In genomic region chr1:149285645-149286044, GRCh38 we compare ENCODE assay signal across 8 cellular contexts.
DNase-seq lines count a peak whose midpoint lies in the region; ATAC-seq and TF ChIP-seq lines count a peak whose summit lies in the region.
"Not testable (repeated sequence)": the region's sequence is repeated elsewhere in the genome, so short reads cannot be mapped to it uniquely, and the experiment has no call there.

No MANE protein-coding gene starts in this region.

- not testable (repeated sequence) for H3K4me1 Mint-ChIP-seq in T-helper 2 cell treated with Interferon-gamma antibody and Interleukin-4, amounts not matched to agents 5 μg/mL and 100 μg/mL, for 36 hours (ENCODE audit: low read depth); natural killer cell treated with Interleukin-12 subunit alpha and Interleukin-12 subunit beta and Interleukin-15 and Interleukin-18, amount 100 ng/mL, for 72 hours (ENCODE audit: low read depth in 2 of 2); type B pancreatic cell (ENCODE audit: unreplicated experiment)

- H2AFZ ChIP-seq in DND-41 (ENCODE audit: low read depth, low read length): not testable (repeated sequence)

- H3K27ac Mint-ChIP-seq in T-helper 2 cell treated with Interferon-gamma antibody and Interleukin-4, amounts not matched to agents 5 μg/mL and 100 μg/mL, for 36 hours; natural killer cell treated with Interleukin-12 subunit alpha and Interleukin-12 subunit beta and Interleukin-15 and Interleukin-18, amount 100 ng/mL, for 72 hours; type B pancreatic cell: not testable (repeated sequence)

- H3K9ac ChIP-seq in DND-41 (ENCODE audit: low read depth, low read length): not testable (repeated sequence)

- in situ Hi-C loops in brain microvascular endothelial cell (cut with HindIII; ENCODE audit: low pct_ligation_motif_present, low sequenced_read_pairs): not testable (repeated sequence)

- TF ChIP-seq CTCF in DND-41 (IDR thresholded peaks at IDR 0.05; ENCODE audit: borderline replicate concordance, extremely low read depth, low read length, poor library complexity, severe bottlenecking); brain microvascular endothelial cell (IDR thresholded peaks at IDR 0.05; ENCODE audit: low read depth, low read length, missing control alignments); type B pancreatic cell (conservative IDR thresholded peaks at IDR 0.05): not testable (repeated sequence)

- H3K9me3 ChIP-seq in DND-41 (ENCODE audit: insufficient read depth, low read length, severe bottlenecking): not testable (repeated sequence)

- H3K79me2 ChIP-seq in DND-41 (ENCODE audit: insufficient read depth, low read length): not testable (repeated sequence)

- H3K9me3 Mint-ChIP-seq in T-helper 2 cell treated with Interferon-gamma antibody and Interleukin-4, amounts not matched to agents 5 μg/mL and 100 μg/mL, for 36 hours; natural killer cell treated with Interleukin-12 subunit alpha and Interleukin-12 subunit beta and Interleukin-15 and Interleukin-18, amount 100 ng/mL, for 72 hours; type B pancreatic cell: not testable (repeated sequence)

- intact Hi-C loops in Right ventricle myocardium superior (cut with DNase I): not testable (repeated sequence)

- not testable (repeated sequence) for H4K20me1 ChIP-seq in DND-41 (ENCODE audit: insufficient read depth, low read length)

- not testable (repeated sequence) for H3K4me3 ChIP-seq in DND-41 (ENCODE audit: low read depth in 1 of 2, low read length in 2 of 2)
- peak overlapping the region; percentile 42 for H3K4me3 ChIP-seq in brain microvascular endothelial cell (ENCODE audit: low read depth, low read length)

- H3K36me3 ChIP-seq in DND-41 (ENCODE audit: insufficient read depth, low read length); brain microvascular endothelial cell (replicated peaks): not testable (repeated sequence)

- H3K4me2 ChIP-seq in DND-41 (ENCODE audit: insufficient read depth, low read length): not testable (repeated sequence)

- H3K27me3 Mint-ChIP-seq in T-helper 2 cell treated with Interferon-gamma antibody and Interleukin-4, amounts not matched to agents 5 μg/mL and 100 μg/mL, for 36 hours (ENCODE audit: low read depth); natural killer cell treated with Interleukin-12 subunit alpha and Interleukin-12 subunit beta and Interleukin-15 and Interleukin-18, amount 100 ng/mL, for 72 hours; type B pancreatic cell: not testable (repeated sequence)

- not testable (repeated sequence) for H3K4me1 ChIP-seq in DND-41 (ENCODE audit: insufficient read depth, low read length)

- not testable (repeated sequence) for H3K27me3 ChIP-seq in DND-41 (ENCODE audit: insufficient read depth, low read length, poor library complexity); brain microvascular endothelial cell (replicated peaks)

- peak; percentile 98 for ATAC-seq in DND-41 (ENCODE audit: insufficient read depth, low read depth)
- ATAC-seq in Right ventricle myocardium superior (ENCODE audit: poor library complexity): peak; percentile 96
- peak; percentile 90 to 92 for ATAC-seq in natural killer cell treated with Interleukin-12 subunit alpha and Interleukin-12 subunit beta and Interleukin-15 and Interleukin-18, amount 100 ng/mL, for 72 hours

- H3K27ac ChIP-seq in DND-41 (ENCODE audit: low read length); brain microvascular endothelial cell: not testable (repeated sequence)

- H3K36me3 Mint-ChIP-seq in T-helper 2 cell treated with Interferon-gamma antibody and Interleukin-4, amounts not matched to agents 5 μg/mL and 100 μg/mL, for 36 hours (ENCODE audit: low read depth); natural killer cell treated with Interleukin-12 subunit alpha and Interleukin-12 subunit beta and Interleukin-15 and Interleukin-18, amount 100 ng/mL, for 72 hours; type B pancreatic cell: not testable (repeated sequence)

- H3K4me3 Mint-ChIP-seq in T-helper 2 cell treated with Interferon-gamma antibody and Interleukin-4, amounts not matched to agents 5 μg/mL and 100 μg/mL, for 36 hours: peak overlapping the region; percentile 69
- H3K4me3 Mint-ChIP-seq in natural killer cell treated with Interleukin-12 subunit alpha and Interleukin-12 subunit beta and Interleukin-15 and Interleukin-18, amount 100 ng/mL, for 72 hours: peak overlapping the region; percentile 76
- H3K4me3 Mint-ChIP-seq in type B pancreatic cell: peak overlapping the region; percentile 87

- not testable (repeated sequence) for DNase-seq in DND-41; T-helper 2 cell treated with Interferon-gamma antibody and Interleukin-4, amounts not matched to agents 5 μg/mL and 100 μg/mL, for 36 hours (ENCODE audit: low spot score); Right ventricle myocardium superior; type B pancreatic cell (ENCODE audit: extremely low spot score, unreplicated experiment)
- DNase-seq in activated T-cell treated with anti-CD3 and anti-CD28 coated beads for 48 hours (ENCODE audit: low read depth): peak; percentile 15
- DNase-seq in brain microvascular endothelial cell: peak; percentile 26
- peak; percentile 37 for DNase-seq in natural killer cell treated with Interleukin-12 subunit alpha and Interleukin-12 subunit beta and Interleukin-15 and Interleukin-18, amount 100 ng/mL, for 72 hours (ENCODE audit: low spot score)
- DNase-seq in stimulated activated CD4-positive, alpha-beta T cell treated with anti-CD3 and anti-CD28 coated beads, Interleukin-1b, Interleukin-23, amount 100 ng/mL, for 48 hours: peak; percentile 22
